8 cellular contexts compared by ENCODE assay signal in genomic region chr21:29299046-29299905, GRCh38. TPM values are rescaled to one million over a fixed set of nuclear protein-coding genes. Genes with fewer than 3 reads are reported as not detected.
DNase-seq lines count a peak whose midpoint lies in the region; ATAC-seq, FAIRE-seq and TF ChIP-seq lines count a peak whose summit lies in the region.

No MANE protein-coding gene starts in this region.

- POLR2A ChIA-PET in T-cell (lab: Charles Lee) = interaction anchor here (0.6 to 1.2 kb wide), 7 partner anchors 13 to 1063 kb away, joined by 3 to 6 read pairs (median 4); no protein-coding TSS in a partner anchor

- ATAC-seq in GM19452 (IDR thresholded peaks at IDR 0.05; ENCODE audit: unreplicated experiment) = peak; percentile 10
- ATAC-seq in T-cell (replicated peaks in 1 of 4) = peak; percentile 60 to 73 (median 72)

- whole genome bisulfite sequencing in adrenal gland, 4 donors = 0 to 1% (median 0%) methylated on average over 18 to 74 of the region's 75 CpGs

- H3K9me3 Mint-ChIP-seq in T-cell = peaks cover 0 to 5% (median 0%) of the 10 kb centered on the region in 3 donors

- TF ChIP-seq CTCF in adrenal gland (IDR thresholded peaks at IDR 0.05) = no peak
- TF ChIP-seq CTCF in right atrium auricular region (IDR thresholded peaks at IDR 0.05) = no peak

- H3K4me3 Mint-ChIP-seq in T-cell = peak overlapping the region; percentile 79 to 87 (median 87)

- no peaks in the 10 kb centered on the region for H3K27me3 Mint-ChIP-seq in T-cell

- H4K20me1 ChIP-seq in BLaER1 treated with 17β-estradiol and CSF1 and Interleukin-3, amounts not matched to agents 10 nM and 100 nM = peaks cover 33 to 50% (median 45%) of the 10 kb centered on the region in 11 experiments

- TF ChIP-seq POLR2A in adrenal gland (IDR thresholded peaks at IDR 0.05) = no peak

- H3K27ac ChIP-seq in BLaER1 treated with 17β-estradiol and CSF1 and Interleukin-3, amounts not matched to agents 10 nM and 100 nM = peak overlapping the region; percentile 93 to 99 (median 95)
- H3K27ac ChIP-seq in adrenal gland = peak overlapping the region in 4 of 5 donors; percentile 68 to 99 (median 91)
- H3K27ac ChIP-seq in right atrium auricular region = peak overlapping the region; percentile 93 to 95

- H3K36me3 ChIP-seq in BLaER1 treated with 17β-estradiol and CSF1 and Interleukin-3, amounts not matched to agents 10 nM and 100 nM = peaks cover 0 to 59% (median 8%) of the 10 kb centered on the region in 11 experiments; a peak in 11 of 22 replicates
- H3K36me3 ChIP-seq in adrenal gland (replicated peaks in 1 of 2) (no peaks in the 10 kb centered on the region), right atrium auricular region (no peaks in the 10 kb centered on the region)

- peak; percentile 30 for FAIRE-seq in urothelium cell line (lab: Jason Lieb, UNC)

- H3K36me3 Mint-ChIP-seq in T-cell = no peaks in the 10 kb centered on the region

- peaks cover 71 to 74% (median 74%) of the 10 kb centered on the region in 3 donors for H3K4me1 Mint-ChIP-seq in T-cell

- H3K9me3 ChIP-seq in BLaER1 treated with 17β-estradiol and CSF1 and Interleukin-3, amounts not matched to agents 10 nM and 100 nM (replicated peaks in 1 of 11) = peaks cover 10 to 36% (median 31%) of the 10 kb centered on the region in 11 experiments
- no peaks in the 10 kb centered on the region for H3K9me3 ChIP-seq in adrenal gland (replicated peaks in 1 of 3)
- no peaks in the 10 kb centered on the region for H3K9me3 ChIP-seq in right atrium auricular region

- H3K27me3 ChIP-seq in BLaER1 treated with 17β-estradiol and CSF1 and Interleukin-3, amounts not matched to agents 10 nM and 100 nM = no peaks in the 10 kb centered on the region
- H3K27me3 ChIP-seq in adrenal gland (no peaks in the 10 kb centered on the region), right atrium auricular region (no peaks in the 10 kb centered on the region)

- H3K4me2 ChIP-seq in BLaER1 treated with 17β-estradiol and CSF1 and Interleukin-3, amounts not matched to agents 10 nM and 100 nM = peak overlapping the region; percentile 86 to 94 (median 88)

- H3K4me3 ChIP-seq in BLaER1 treated with 17β-estradiol and CSF1 and Interleukin-3, amounts not matched to agents 10 nM and 100 nM = peak overlapping the region; percentile 77 to 92 (median 84)
- H3K4me3 ChIP-seq in adrenal gland (peak overlapping the region; percentile 32 to 99 (median 86)), right atrium auricular region (peak overlapping the region; percentile 57 to 89)

- intact Hi-C loops in adrenal gland (cut with DNase I) = loop anchor here in 1 of 2 donors (10.0 kb wide), 1 partner anchor 134 kb away; no protein-coding TSS in a partner anchor

- H3K4me1 ChIP-seq in BLaER1 treated with 17β-estradiol and CSF1 and Interleukin-3, amounts not matched to agents 10 nM and 100 nM = peaks cover 45 to 78% (median 56%) of the 10 kb centered on the region in 10 experiments
- H3K4me1 ChIP-seq in adrenal gland (replicated peaks in 1 of 2) (peaks cover 17 to 53% of the 10 kb centered on the region in 2 donors), right atrium auricular region (peaks cover 0 to 49% of the 10 kb centered on the region in 2 donors)

- CTCF ChIA-PET in T-cell (lab: Charles Lee) = interaction anchor here (0.8 to 1.5 kb wide), 5 partner anchors 13 to 775 kb away, joined by 3 to 8 read pairs (median 3); no protein-coding TSS in a partner anchor

- DNase-seq in HuH-7 (ENCODE audit: low spot score) (peak; percentile 46), T-cell (peak; percentile 23 to 71 (median 56)), adrenal gland (peak; percentile 49 to 78 (median 68)), right atrium auricular region (ENCODE audit: low spot score) (peak; percentile 78), putamen (ENCODE audit: low spot score) (peak; percentile 50), urothelium cell line (ENCODE audit: low spot score) (peak; percentile 91)

- H3K9ac ChIP-seq in BLaER1 treated with 17β-estradiol and CSF1 and Interleukin-3, amounts not matched to agents 10 nM and 100 nM = peak overlapping the region; percentile 89 to 99 (median 95)

- peak overlapping the region; percentile 75 to 77 for H3K27ac Mint-ChIP-seq in T-cell

RNA-seq across cellular contexts. Expression of gene BACH1, which starts 0.6 kb away (rescaled TPM):
- total RNA-seq in T-cell (10 to 100 TPM; 42.9 to 54.8 (median 52.8) TPM), adrenal gland (10 to 100 TPM; 18.5 to 61.2 (median 47.1) TPM), right atrium auricular region (10 to 100 TPM; 16.0 to 31.2 TPM)
- 10 to 100 TPM in 1 of 3 donors, 1 to 10 TPM in 2; 5.1 to 18.2 (median 6.2) TPM for polyA plus RNA-seq in adrenal gland

Comparison
In these comparisons a context has a peak if more than half of its experiments do, and no peak if none do; other contexts are left out.
1. Peak in every context shown above with its lines: DNase-seq, ATAC-seq, H3K4me3 ChIP-seq and H3K27ac ChIP-seq.